Comparison of ENCODE assay signal across 9 cellular contexts in genomic region chr2:38751847-38752410, GRCh38. TPM values are rescaled to one million over a fixed set of nuclear protein-coding genes. Genes with fewer than 3 reads are reported as not detected.
DNase-seq lines count a peak whose midpoint lies in the region; ATAC-seq, FAIRE-seq and TF ChIP-seq lines count a peak whose summit lies in the region.
"Had no signal": no experiment of that assay in that cellular context is flagged by ENCODE, and none has a peak within 500 bp of the region (broad histone marks: within the 10 kb centered on the region; RNA-seq: fewer than 3 reads in every experiment).

No MANE protein-coding gene starts in this region.

- no peak for DNase-seq in activated CD4-positive, alpha-beta T cell treated with anti-CD3 and anti-CD28 coated beads for 36 hours
- no peak for DNase-seq in activated CD4-positive, alpha-beta T cell treated with anti-CD3 and anti-CD28 coated beads, Interleukin-2, amount 50 U/mL, for 1 hour
- peak; percentile 16 for DNase-seq in NT2/D1 (ENCODE audit: low read depth, low spot score)
- peak in 1 of 10 donors; percentile 7 for DNase-seq in dorsolateral prefrontal cortex
- no peak for DNase-seq in midbrain (lab: John Stamatoyannopoulos, UW)
- DNase-seq in GM12892 (ENCODE audit: insufficient read length): no peak

- peak overlapping the region; percentile 98 for H3K9ac ChIP-seq in NT2/D1 (ENCODE audit: insufficient read length, low read depth)

- peaks cover 35% of the 10 kb centered on the region for H3K36me3 ChIP-seq in NT2/D1 (ENCODE audit: insufficient read depth, insufficient read length, low read length)

- H3K4me1 ChIP-seq in NT2/D1 (ENCODE audit: insufficient read depth, insufficient read length): no peaks in the 10 kb centered on the region

- no peak for TF ChIP-seq CTCF in dorsolateral prefrontal cortex (IDR thresholded peaks at IDR 0.05 in 54 of 56, conservative IDR thresholded peaks at IDR 0.05 in 2 of 56; ENCODE audit: low read depth in 1 of 56, partially characterized antibody in 56 of 56)
- no peak for TF ChIP-seq CTCF in nephron (IDR thresholded peaks at IDR 0.05; ENCODE audit: unreplicated experiment in 3 of 3)

- no peak for TF ChIP-seq POLR2A in GM12892 (IDR thresholded peaks at IDR 0.05; ENCODE audit: low read depth, low read length)

- H3K36me3 Mint-ChIP-seq in activated CD4-positive, alpha-beta T cell treated with anti-CD3 and anti-CD28 coated beads for 36 hours (ENCODE audit: low read depth): peaks cover 40% of the 10 kb centered on the region
- H3K36me3 Mint-ChIP-seq in nephron (ENCODE audit: low read depth): peaks cover 39% of the 10 kb centered on the region

- ATAC-seq in activated CD4-positive, alpha-beta T cell treated with anti-CD3 and anti-CD28 coated beads for 36 hours: peak; percentile 31
- no peak for ATAC-seq in GM21723 (IDR thresholded peaks at IDR 0.05; ENCODE audit: unreplicated experiment)

- H3K9me3 Mint-ChIP-seq in activated CD4-positive, alpha-beta T cell treated with anti-CD3 and anti-CD28 coated beads for 36 hours (ENCODE audit: low read depth): no peaks in the 10 kb centered on the region
- H3K9me3 Mint-ChIP-seq in nephron: no peaks in the 10 kb centered on the region

- no peaks in the 10 kb centered on the region for H3K27me3 ChIP-seq in NT2/D1 (ENCODE audit: insufficient read depth, insufficient read length)
- H3K27me3 ChIP-seq in dorsolateral prefrontal cortex: no peaks in the 10 kb centered on the region

- peaks cover 42% of the 10 kb centered on the region for H3K4me1 Mint-ChIP-seq in activated CD4-positive, alpha-beta T cell treated with anti-CD3 and anti-CD28 coated beads for 36 hours
- peaks cover 38% of the 10 kb centered on the region for H3K4me1 Mint-ChIP-seq in nephron

- H3K27me3 Mint-ChIP-seq in activated CD4-positive, alpha-beta T cell treated with anti-CD3 and anti-CD28 coated beads for 36 hours: no peaks in the 10 kb centered on the region
- H3K27me3 Mint-ChIP-seq in nephron (ENCODE audit: low read depth): no peaks in the 10 kb centered on the region

- intact Hi-C loops in activated CD4-positive, alpha-beta T cell treated with anti-CD3 and anti-CD28 coated beads for 36 hours (cut with DNase I, micrococcal nuclease): loop anchor here (1.0 to 10.0 kb wide), 11 partner anchors 26 to 1785 kb away; partner anchors contain the start of genes ATL2 (in 2 of the 2), GEMIN6 (in 2 of the 2), GPATCH11 (in 1 of the 2) and HEATR5B (in 1 of the 2)
- intact Hi-C loops in dorsolateral prefrontal cortex (cut with DNase I): loop anchor here (2.0 kb wide), 3 partner anchors 27 to 375 kb away; partner anchors contain the start of genes GEMIN6 (in 2 of the 2), ATL2 (in 1 of the 2) and HNRNPLL (in 1 of the 2)

- CTCF ChIA-PET in activated CD4-positive, alpha-beta T cell treated with anti-CD3 and anti-CD28 coated beads for 36 hours (lab: Charles Lee): interaction anchor here (0.6 to 2.3 kb wide), 7 partner anchors 10 to 365 kb away, joined by 3 to 10 read pairs (median 5); no protein-coding TSS in a partner anchor

- POLR2A ChIA-PET in activated CD4-positive, alpha-beta T cell treated with anti-CD3 and anti-CD28 coated beads for 36 hours (lab: Charles Lee): interaction anchor here (0.5 to 1.8 kb wide), 40 partner anchors 8 to 1479 kb away, joined by 3 to 26 read pairs (median 4); partner anchors contain the start of genes DHX57, GALM, GEMIN6 and HNRNPLL

- H3K27ac Mint-ChIP-seq in activated CD4-positive, alpha-beta T cell treated with anti-CD3 and anti-CD28 coated beads for 36 hours: peak overlapping the region; percentile 100
- H3K27ac Mint-ChIP-seq in nephron: peak overlapping the region; percentile 96 to 99 (median 98)

- H3K27ac ChIP-seq in dorsolateral prefrontal cortex: peak overlapping the region; percentile 73 to 100 (median 99)

- peak overlapping the region; percentile 94 for H3K4me3 Mint-ChIP-seq in activated CD4-positive, alpha-beta T cell treated with anti-CD3 and anti-CD28 coated beads for 36 hours
- peak overlapping the region; percentile 98 for H3K4me3 Mint-ChIP-seq in nephron

- no peaks in the 10 kb centered on the region for H3K9me3 ChIP-seq in NT2/D1 (ENCODE audit: insufficient read depth, low read length)

- no peak for FAIRE-seq in GM12892 (lab: Jason Lieb, UNC)
- FAIRE-seq: frontal cortex had no signal

- peak overlapping the region; percentile 91 for H3K4me3 ChIP-seq in NT2/D1 (ENCODE audit: insufficient read length, low read depth)
- H3K4me3 ChIP-seq in dorsolateral prefrontal cortex: peak overlapping the region; percentile 52 to 99 (median 91)

RNA-seq across cellular contexts. Expression of gene SRSF7, which starts 0.8 kb away (rescaled TPM):
- total RNA-seq in activated CD4-positive, alpha-beta T cell treated with anti-CD3 and anti-CD28 coated beads for 36 hours: 100 to 1,000 TPM; 194 to 309 TPM
- 100 to 1,000 TPM in 28 of 120 experiments, 10 to 100 TPM in 92; 66.9 to 135 (median 93.8) TPM for total RNA-seq in dorsolateral prefrontal cortex
- polyA plus RNA-seq in GM12892 (2012; ENCODE audit: missing spikeins): 274 TPM

RNA-seq across cellular contexts. Expression of gene GEMIN6, which starts 26.1 kb away (rescaled TPM):
- total RNA-seq in activated CD4-positive, alpha-beta T cell treated with anti-CD3 and anti-CD28 coated beads for 36 hours: 10 to 100 TPM; 28.4 to 31.6 TPM
- 10 to 100 TPM in 83 of 120 experiments, 1 to 10 TPM in 37; 6.5 to 19.1 (median 11.1) TPM for total RNA-seq in dorsolateral prefrontal cortex
- 26.0 TPM for polyA plus RNA-seq in GM12892 (2012; ENCODE audit: missing spikeins)
